Comparison of ENCODE assay signal across 27 cellular contexts in the genomic region with DNA sequence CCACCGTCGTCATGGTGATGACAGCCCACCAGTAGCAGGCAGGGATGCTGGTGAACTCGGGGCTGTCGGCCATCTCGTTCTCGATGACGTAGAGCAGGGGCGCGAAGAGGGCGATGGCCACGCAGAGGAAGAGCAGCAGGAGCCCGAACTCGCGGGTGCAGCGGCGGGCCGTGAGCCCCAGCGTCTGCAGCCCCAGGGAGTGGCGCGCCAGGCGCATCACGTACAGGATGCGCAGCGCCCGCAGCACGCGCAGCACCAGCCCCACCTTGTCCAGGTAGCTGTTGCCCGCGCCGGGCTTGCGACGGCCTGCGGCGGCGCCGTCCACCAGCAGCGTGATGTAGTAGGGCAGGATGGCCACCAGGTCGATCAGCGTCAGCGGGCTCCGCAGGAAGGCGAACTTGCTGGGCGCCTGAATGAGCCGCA. TPM values are rescaled to one million over a fixed set of nuclear protein-coding genes. Genes with fewer than 3 reads are reported as not detected.
"Had no signal": no experiment of that assay in that cellular context is flagged by ENCODE, and none has a peak within 500 bp of the region (broad histone marks: within the 10 kb centered on the region; RNA-seq: fewer than 3 reads in every experiment).

No MANE protein-coding gene starts in this region.

- H3K4me3 ChIP-seq: dorsolateral prefrontal cortex, esophagus muscularis mucosa, gastroesophageal sphincter, left ventricle myocardium inferior, lower lobe of right lung, neural progenitor cell, pancreas, prostate gland, smooth muscle cell, suprapubic skin, tibial artery, upper lobe of left lung, vagina had no signal

- H3K9me3 ChIP-seq: esophagus muscularis mucosa, gastroesophageal sphincter, left ventricle myocardium inferior, lower lobe of right lung, pancreas, prostate gland, suprapubic skin, tibial artery, upper lobe of left lung, vagina had no signal

- H3K4me1 Mint-ChIP-seq: immature natural killer cell; memory B cell; stimulated activated effector memory CD8-positive, alpha-beta T cell treated with anti-CD3 and anti-CD28 coated beads, Interleukin-12 subunit alpha, Interleukin-12 subunit beta, amount 100 ng/mL, for 72 hours had no signal

- H2AFZ ChIP-seq: neural progenitor cell had no signal

- H3K27ac ChIP-seq: dorsolateral prefrontal cortex, esophagus muscularis mucosa, gastroesophageal sphincter, left ventricle myocardium inferior, lower lobe of right lung, neural progenitor cell, pancreas, prostate gland, suprapubic skin, tibial artery, upper lobe of left lung, vagina had no signal

- H3K9ac ChIP-seq: neural progenitor cell had no signal

- DNase-seq: cortex of kidney; dorsolateral prefrontal cortex; effector CD8-positive, alpha-beta T cell; glutamatergic neuron; immature natural killer cell; left ventricle myocardium inferior; lower lobe of right lung; midbrain; occipital lobe; pancreas; stimulated activated CD4-positive, alpha-beta T cell treated with anti-CD3 and anti-CD28 coated beads, Interleukin-4, amount 100 ng/mL, for 1 hour; stimulated activated CD8-positive, alpha-beta memory T cell treated with anti-CD3 and anti-CD28 coated beads, Interleukin-4, amount 100 ng/mL, for 48 hours; stimulated activated naive CD8-positive, alpha-beta T cell treated with anti-CD3 and anti-CD28 coated beads, Interleukin-15, Interleukin-2, amounts not matched to agents 100 U/mL and 50 U/mL, for 24 hours; tibial artery had no signal

- H3K27ac Mint-ChIP-seq: immature natural killer cell; memory B cell; stimulated activated effector memory CD8-positive, alpha-beta T cell treated with anti-CD3 and anti-CD28 coated beads, Interleukin-12 subunit alpha, Interleukin-12 subunit beta, amount 100 ng/mL, for 72 hours had no signal

- ATAC-seq: gastroesophageal sphincter; lower lobe of right lung; pancreas; stimulated activated effector memory CD8-positive, alpha-beta T cell treated with anti-CD3 and anti-CD28 coated beads, Interleukin-12 subunit alpha, Interleukin-12 subunit beta, amount 100 ng/mL, for 72 hours; stimulated activated naive CD8-positive, alpha-beta T cell treated with anti-CD3 and anti-CD28 coated beads, Interleukin-15, Interleukin-2, amounts not matched to agents 100 U/mL and 50 U/mL, for 24 hours had no signal

- H3K36me3 ChIP-seq: esophagus muscularis mucosa, gastroesophageal sphincter, left ventricle myocardium inferior, lower lobe of right lung, neural progenitor cell, pancreas, prostate gland, suprapubic skin, tibial artery, upper lobe of left lung, vagina had no signal

- FAIRE-seq: endometrium, keratinocyte, pancreas had no signal

- H3K27me3 ChIP-seq: neural progenitor cell, pancreas, upper lobe of left lung, vagina had no signal

- H3K36me3 Mint-ChIP-seq: immature natural killer cell; memory B cell; natural killer cell treated with Interleukin-12 subunit alpha and Interleukin-12 subunit beta and Interleukin-15 and Interleukin-18, amount 100 ng/mL, for 72 hours; stimulated activated effector memory CD8-positive, alpha-beta T cell treated with anti-CD3 and anti-CD28 coated beads, Interleukin-12 subunit alpha, Interleukin-12 subunit beta, amount 100 ng/mL, for 72 hours had no signal

- H3K9me3 Mint-ChIP-seq: immature natural killer cell; memory B cell; natural killer cell treated with Interleukin-12 subunit alpha and Interleukin-12 subunit beta and Interleukin-15 and Interleukin-18, amount 100 ng/mL, for 72 hours; neural progenitor cell; stimulated activated effector memory CD8-positive, alpha-beta T cell treated with anti-CD3 and anti-CD28 coated beads, Interleukin-12 subunit alpha, Interleukin-12 subunit beta, amount 100 ng/mL, for 72 hours had no signal

- H3K4me2 ChIP-seq: smooth muscle cell had no signal

- H3K4me3 Mint-ChIP-seq: immature natural killer cell; memory B cell; natural killer cell treated with Interleukin-12 subunit alpha and Interleukin-12 subunit beta and Interleukin-15 and Interleukin-18, amount 100 ng/mL, for 72 hours; neural progenitor cell; stimulated activated effector memory CD8-positive, alpha-beta T cell treated with anti-CD3 and anti-CD28 coated beads, Interleukin-12 subunit alpha, Interleukin-12 subunit beta, amount 100 ng/mL, for 72 hours had no signal

- H3K4me1 ChIP-seq: esophagus muscularis mucosa, gastroesophageal sphincter, left ventricle myocardium inferior, lower lobe of right lung, pancreas, prostate gland, suprapubic skin, tibial artery, upper lobe of left lung, vagina had no signal

RNA-seq across cellular contexts. Expression of gene KCNG1, which starts 18.6 kb away (rescaled TPM):
- total RNA-seq: lower lobe of right lung; natural killer cell treated with Interleukin-12 subunit alpha and Interleukin-12 subunit beta and Interleukin-15 and Interleukin-18, amount 100 ng/mL, for 72 hours had no signal
- polyA plus RNA-seq: immature natural killer cell had no signal
